In genomic region chr19:55340144-55340783, GRCh38 we compare ENCODE assay signal across 8 cellular contexts. TPM values are rescaled to one million over a fixed set of nuclear protein-coding genes. Genes with fewer than 3 reads are reported as not detected.
DNase-seq lines count a peak whose midpoint lies in the region; FAIRE-seq and TF ChIP-seq lines count a peak whose summit lies in the region.

No MANE protein-coding gene starts in this region.

- H3K9me1 ChIP-seq in keratinocyte (ENCODE audit: control insufficient read depth, extremely low read depth, insufficient read depth, low read length): no peaks in the 10 kb centered on the region

- H3K27ac ChIP-seq in keratinocyte (ENCODE audit: control insufficient read depth, insufficient read depth, low read length) (peak overlapping the region; percentile 90), subcutaneous abdominal adipose tissue (ENCODE audit: low read depth, low read length) (no peak overlapping the region)

- H3K4me1 ChIP-seq in keratinocyte (ENCODE audit: control insufficient read depth, extremely low read depth, insufficient read depth, low read length): peaks cover 33% of the 10 kb centered on the region
- H3K4me1 ChIP-seq in subcutaneous abdominal adipose tissue (ENCODE audit: control insufficient read depth in 5 of 5, insufficient read depth in 5 of 5, low read length in 5 of 5): peaks cover 9 to 34% (median 25%) of the 10 kb centered on the region in 5 donors

- peak overlapping the region; percentile 93 for H3K9ac ChIP-seq in keratinocyte (ENCODE audit: control insufficient read depth, extremely low read depth, insufficient read depth, low read length)
- H3K9ac ChIP-seq in subcutaneous abdominal adipose tissue (ENCODE audit: low read length in 5 of 5): peak overlapping the region in 4 of 5 donors; percentile 86 to 93 (median 90)

- no peak for DNase-seq in activated naive CD4-positive, alpha-beta T cell treated with anti-CD3 and anti-CD28 coated beads, Interleukin-2, amount 50 U/mL, for 16 hours
- no peak for DNase-seq in keratinocyte (ENCODE audit: low read depth, low spot score)
- no peak for DNase-seq in NCI-H2196 treated with DMSO at 0.1 percent for 48 hours (lab: John Stamatoyannopoulos, UW; ENCODE audit: unreplicated experiment)
- no peak for DNase-seq in NCI-H1694 (lab: John Stamatoyannopoulos, UW)
- no peak for DNase-seq in HEK293T (ENCODE audit: extremely low spot score)

- H3K79me2 ChIP-seq in keratinocyte (ENCODE audit: control insufficient read depth, insufficient read depth, low read length): peaks cover 5% of the 10 kb centered on the region

- CTCF ChIA-PET in HEK293T (lab: Yijun Ruan, JAX): interaction anchor here (1.1 kb wide), 1 partner anchor 22 kb away, joined by 3 read pairs; no protein-coding TSS in a partner anchor

- peaks cover 2% of the 10 kb centered on the region for H3K27me3 Mint-ChIP-seq in activated naive CD4-positive, alpha-beta T cell treated with anti-CD3 and anti-CD28 coated beads, Interleukin-2, amount 50 U/mL, for 24 hours
- no peaks in the 10 kb centered on the region for H3K27me3 Mint-ChIP-seq in activated naive CD8-positive, alpha-beta T cell

- no peaks in the 10 kb centered on the region for H4K20me1 ChIP-seq in keratinocyte (ENCODE audit: control insufficient read depth, extremely low read depth, insufficient read depth, low read length)

- dilution Hi-C loops in keratinocyte (cut with MboI; ENCODE audit: extremely low pct_ligation_motif_present, low sequenced_read_pairs): no loop called here

- H3K36me3 ChIP-seq in keratinocyte (ENCODE audit: control insufficient read depth in 2 of 2, extremely low read depth in 1 of 2, insufficient read depth in 2 of 2, low read length in 2 of 2): peaks cover 0 to 10% of the 10 kb centered on the region in 2 experiments
- peaks cover 0 to 26% (median 16%) of the 10 kb centered on the region in 5 donors for H3K36me3 ChIP-seq in subcutaneous abdominal adipose tissue (ENCODE audit: control insufficient read depth in 5 of 5, insufficient read depth in 5 of 5, low read length in 5 of 5)

- H3K27me3 ChIP-seq in keratinocyte (ENCODE audit: control insufficient read depth, extremely low read depth, insufficient read depth, low read length): no peaks in the 10 kb centered on the region
- no peaks in the 10 kb centered on the region for H3K27me3 ChIP-seq in subcutaneous abdominal adipose tissue (ENCODE audit: control insufficient read depth in 5 of 5, insufficient read depth in 4 of 5, low read length in 5 of 5)

- peak overlapping the region; percentile 83 for H3K4me3 Mint-ChIP-seq in activated naive CD4-positive, alpha-beta T cell treated with anti-CD3 and anti-CD28 coated beads, Interleukin-2, amount 50 U/mL, for 24 hours
- H3K4me3 Mint-ChIP-seq in activated naive CD8-positive, alpha-beta T cell: peak overlapping the region; percentile 85

- POLR2A ChIA-PET in HEK293T (lab: Yijun Ruan, JAX): interaction anchor here (0.5 to 3.5 kb wide), 14 partner anchors 12 to 1392 kb away, joined by 3 to 26 read pairs (median 5); partner anchors contain the start of genes TMEM150B, TMEM238 and UBE2S

- peaks cover 25% of the 10 kb centered on the region for H3K4me1 Mint-ChIP-seq in activated naive CD4-positive, alpha-beta T cell treated with anti-CD3 and anti-CD28 coated beads, Interleukin-2, amount 50 U/mL, for 24 hours
- H3K4me1 Mint-ChIP-seq in activated naive CD8-positive, alpha-beta T cell (ENCODE audit: low read depth): peaks cover 16% of the 10 kb centered on the region

- H3K9me3 Mint-ChIP-seq in activated naive CD4-positive, alpha-beta T cell treated with anti-CD3 and anti-CD28 coated beads, Interleukin-2, amount 50 U/mL, for 24 hours: no peaks in the 10 kb centered on the region
- H3K9me3 Mint-ChIP-seq in activated naive CD8-positive, alpha-beta T cell (ENCODE audit: low read depth): no peaks in the 10 kb centered on the region

- H3K9me3 ChIP-seq in keratinocyte (ENCODE audit: control insufficient read depth, low read depth, low read length) (no peaks in the 10 kb centered on the region), subcutaneous abdominal adipose tissue (ENCODE audit: control insufficient read depth in 5 of 5, low read length in 5 of 5) (no peaks in the 10 kb centered on the region)

- H3K4me3 ChIP-seq in keratinocyte (ENCODE audit: control insufficient read depth in 2 of 3, extremely low read depth in 1 of 3, insufficient read depth in 2 of 3, low read depth in 1 of 3, low read length in 3 of 3) (peak overlapping the region; percentile 64 to 83 (median 78)), subcutaneous abdominal adipose tissue (ENCODE audit: low read depth in 1 of 5, low read length in 5 of 5) (peak overlapping the region; percentile 71 to 95 (median 77))

- H3K36me3 Mint-ChIP-seq in activated naive CD4-positive, alpha-beta T cell treated with anti-CD3 and anti-CD28 coated beads, Interleukin-2, amount 50 U/mL, for 24 hours: no peaks in the 10 kb centered on the region
- H3K36me3 Mint-ChIP-seq in activated naive CD8-positive, alpha-beta T cell: no peaks in the 10 kb centered on the region

- H3K4me2 ChIP-seq in keratinocyte (ENCODE audit: control insufficient read depth, extremely low read depth, insufficient read depth, low read depth, low read length): peak overlapping the region; percentile 96

- H2AFZ ChIP-seq in keratinocyte (ENCODE audit: control insufficient read depth, low read length): no peak overlapping the region

- peak overlapping the region; percentile 46 for H3K27ac Mint-ChIP-seq in activated naive CD4-positive, alpha-beta T cell treated with anti-CD3 and anti-CD28 coated beads, Interleukin-2, amount 50 U/mL, for 24 hours
- peak overlapping the region; percentile 61 for H3K27ac Mint-ChIP-seq in activated naive CD8-positive, alpha-beta T cell

- FAIRE-seq in keratinocyte (lab: Jason Lieb, UNC): no peak

- no peak for TF ChIP-seq CTCF in keratinocyte (optimal IDR thresholded peaks at IDR 0.05 in 1 of 3, IDR thresholded peaks at IDR 0.05 in 1 of 3, conservative IDR thresholded peaks at IDR 0.05 in 1 of 3; ENCODE audit: extremely low read depth in 1 of 3, insufficient read depth in 2 of 3, low read length in 3 of 3)

TF ChIP-seq in HEK293T, 16 proteins besides CTCF, POLR2A, EP300 and RAD21 (continues in another document):
- no peak for TF ChIP-seq CTBP1 (IDR thresholded peaks at IDR 0.05; ENCODE audit: borderline replicate concordance)
- TF ChIP-seq ELF4 (IDR thresholded peaks at IDR 0.05): no peak
- TF ChIP-seq FOXK2 (IDR thresholded peaks at IDR 0.05): no peak
- TF ChIP-seq FOXA1 (IDR thresholded peaks at IDR 0.05): no peak
- TF ChIP-seq HDGF (IDR thresholded peaks at IDR 0.05; ENCODE audit: borderline replicate concordance): no peak
- TF ChIP-seq LEF1 (IDR thresholded peaks at IDR 0.05; ENCODE audit: borderline replicate concordance): no peak
- TF ChIP-seq ZNF384 (IDR thresholded peaks at IDR 0.05): no peak
- no peak for TF ChIP-seq FOXM1 (IDR thresholded peaks at IDR 0.05; ENCODE audit: borderline replicate concordance)
- TF ChIP-seq BHLHE40 (IDR thresholded peaks at IDR 0.05; ENCODE audit: borderline replicate concordance): no peak

RNA-seq across cellular contexts. Expression of gene KMT5C, which starts 0.6 kb away (rescaled TPM):
- 4.3 to 7.4 TPM (median 6.5 TPM) in 3 replicates for polyA plus RNA-seq in keratinocyte
- polyA plus RNA-seq in keratinocyte (2011; ENCODE audit: low read depth): 2.6 TPM
- 1.3 and 2.5 TPM in 2 replicates for polyA plus RNA-seq in keratinocyte (2011; cell fraction: cytosol; rRNA removed)
- polyA plus RNA-seq in keratinocyte (2011; cell fraction: nucleus; rRNA removed): 16.1 and 21.9 TPM in 2 replicates
- polyA plus RNA-seq in keratinocyte (2012; ENCODE audit: low replicate concordance): 4.3 and 12.7 TPM in 2 replicates
- polyA minus RNA-seq in keratinocyte: 2.7 to 3.8 TPM (median 3.6 TPM) in 3 replicates
- 6.5 TPM for polyA minus RNA-seq in keratinocyte (2011; cell fraction: cytosol; rRNA and poly(A)+ RNA removed)
- 8.1 and 13.8 TPM in 2 replicates for polyA minus RNA-seq in keratinocyte (2011; cell fraction: nucleus; rRNA and poly(A)+ RNA removed)

RNA-seq across cellular contexts. Expression of gene COX6B2, which starts 14.3 kb away (rescaled TPM):
- 1.4 to 6.5 TPM (median 1.7 TPM) in 3 replicates for polyA plus RNA-seq in keratinocyte
- 0.61 TPM for polyA plus RNA-seq in keratinocyte (2011; ENCODE audit: low read depth)
- 0.53 and 1.1 TPM in 2 replicates for polyA plus RNA-seq in keratinocyte (2011; cell fraction: cytosol; rRNA removed)
- 17.5 and 31.9 TPM in 2 replicates for polyA plus RNA-seq in keratinocyte (2011; cell fraction: nucleus; rRNA removed)
- polyA plus RNA-seq in keratinocyte (2012; ENCODE audit: low replicate concordance): 2.6 and 3.3 TPM in 2 replicates
- polyA minus RNA-seq in keratinocyte: 1.3 to 1.7 TPM (median 1.3 TPM) in 3 replicates
- polyA minus RNA-seq in keratinocyte (2011; cell fraction: cytosol; rRNA and poly(A)+ RNA removed): not detected
- polyA minus RNA-seq in keratinocyte (2011; cell fraction: nucleus; rRNA and poly(A)+ RNA removed): 0.95 and 2.3 TPM in 2 replicates

RNA-seq across cellular contexts. Expression of gene TMEM150B, which starts 15.1 kb away (rescaled TPM):
- polyA plus RNA-seq in keratinocyte: not detected in 3 replicates
- polyA plus RNA-seq in keratinocyte (2011; ENCODE audit: low read depth): not detected
- polyA plus RNA-seq in keratinocyte (2011; cell fraction: cytosol; rRNA removed): not detected in 2 replicates
- not detected in 2 replicates for polyA plus RNA-seq in keratinocyte (2011; cell fraction: nucleus; rRNA removed)
- not detected in 2 replicates for polyA plus RNA-seq in keratinocyte (2012; ENCODE audit: low replicate concordance)
- polyA minus RNA-seq in keratinocyte: not detected in 3 replicates
- not detected for polyA minus RNA-seq in keratinocyte (2011; cell fraction: cytosol; rRNA and poly(A)+ RNA removed)
- polyA minus RNA-seq in keratinocyte (2011; cell fraction: nucleus; rRNA and poly(A)+ RNA removed): not detected in 2 replicates

RNA-seq across cellular contexts. Expression of gene GARIN5B, which starts 22.8 kb away (rescaled TPM):
- not detected in 3 replicates for polyA plus RNA-seq in keratinocyte
- polyA plus RNA-seq in keratinocyte (2011; ENCODE audit: low read depth): not detected
- polyA plus RNA-seq in keratinocyte (2011; cell fraction: cytosol; rRNA removed): not detected in 2 replicates
- not detected in 2 replicates for polyA plus RNA-seq in keratinocyte (2011; cell fraction: nucleus; rRNA removed)
- not detected in 2 replicates for polyA plus RNA-seq in keratinocyte (2012; ENCODE audit: low replicate concordance)
- polyA minus RNA-seq in keratinocyte: not detected in 3 replicates
- polyA minus RNA-seq in keratinocyte (2011; cell fraction: cytosol; rRNA and poly(A)+ RNA removed): not detected
- not detected in 2 replicates for polyA minus RNA-seq in keratinocyte (2011; cell fraction: nucleus; rRNA and poly(A)+ RNA removed)

RNA-seq across cellular contexts. Expression of gene IL11, which starts 30.0 kb away (rescaled TPM):
- 1.6 to 5.1 TPM (median 2.2 TPM) in 3 replicates for polyA plus RNA-seq in keratinocyte
- polyA plus RNA-seq in keratinocyte (2011; ENCODE audit: low read depth): 0.56 TPM
- polyA plus RNA-seq in keratinocyte (2011; cell fraction: cytosol; rRNA removed): 1.4 and 2.0 TPM in 2 replicates
- polyA plus RNA-seq in keratinocyte (2011; cell fraction: nucleus; rRNA removed): 9.3 and 11.9 TPM in 2 replicates
- polyA plus RNA-seq in keratinocyte (2012; ENCODE audit: low replicate concordance): 3.4 TPM in 2 replicates
- polyA minus RNA-seq in keratinocyte: 0.86 to 1.4 TPM (median 1.2 TPM) in 3 replicates
- polyA minus RNA-seq in keratinocyte (2011; cell fraction: cytosol; rRNA and poly(A)+ RNA removed): 1.5 TPM
- polyA minus RNA-seq in keratinocyte (2011; cell fraction: nucleus; rRNA and poly(A)+ RNA removed): 1.4 and 4.1 TPM in 2 replicates
